1 cellular context compared by ENCODE assay signal in the genomic region with DNA sequence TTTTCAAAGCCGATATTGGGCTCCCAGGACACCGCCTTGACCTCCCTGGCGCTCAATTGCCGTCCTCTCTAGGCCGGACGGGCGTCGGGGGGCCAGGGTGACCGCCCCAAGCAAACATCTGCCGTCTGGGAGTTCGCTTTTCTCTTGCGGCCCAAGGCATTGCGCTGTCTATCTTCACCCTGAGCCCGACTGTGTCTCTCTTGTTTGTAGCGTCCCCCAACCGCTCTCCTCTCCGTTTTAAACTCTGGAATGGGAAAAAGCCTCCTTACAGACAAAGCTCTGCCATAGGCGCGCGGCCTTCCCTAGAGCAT.
TF ChIP-seq lines count a peak whose summit lies in the region.

No MANE protein-coding gene starts in this region.

TF ChIP-seq in H1, 55 proteins besides CTCF, POLR2A, EP300 and RAD21:
- TF ChIP-seq RBBP5 (IDR thresholded peaks at IDR 0.05; ENCODE audit: borderline replicate concordance, low read depth, low read length) (peak; percentile 31; the same call in 1 of the 2 replicates), EZH2 (IDR thresholded peaks at IDR 0.05; ENCODE audit: low read depth, low read length, severe bottlenecking) (peak; percentile 12), POLR2AphosphoS5 (IDR thresholded peaks at IDR 0.05; ENCODE audit: low read depth, low read length) (no peak), KDM5A (IDR thresholded peaks at IDR 0.05; ENCODE audit: low read length) (no peak)
